Comparison of ENCODE assay signal across 11 cellular contexts in the genomic region with DNA sequence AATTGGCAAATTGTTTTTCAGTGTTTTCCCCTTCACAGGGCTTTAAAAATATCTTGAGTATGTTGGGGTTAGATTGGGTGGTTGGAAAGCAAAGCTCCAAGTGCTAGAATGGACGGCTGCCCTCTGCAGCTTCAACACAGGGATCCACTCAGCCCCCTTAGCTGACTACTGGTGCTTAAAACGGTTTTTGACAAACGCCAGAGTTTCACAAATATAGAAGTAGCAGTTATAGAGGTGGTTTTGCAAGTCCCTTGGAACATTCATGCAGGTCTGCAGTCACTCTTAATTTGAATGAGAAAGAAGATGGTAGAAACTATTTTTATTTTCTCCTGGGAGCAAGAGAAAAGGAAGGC.
DNase-seq lines count a peak whose midpoint lies in the region; ATAC-seq and TF ChIP-seq lines count a peak whose summit lies in the region.
"Had no signal": no experiment of that assay in that cellular context is flagged by ENCODE, and none has a peak within 500 bp of the region (broad histone marks: within the 10 kb centered on the region; RNA-seq: fewer than 3 reads in every experiment).

No MANE protein-coding gene starts in this region.

- H3K4me1 ChIP-seq in right atrium auricular region (peaks cover 0 to 80% of the 10 kb centered on the region in 2 donors), subcutaneous abdominal adipose tissue (ENCODE audit: control insufficient read depth in 5 of 5, insufficient read depth in 5 of 5, low read length in 5 of 5) (peaks cover 15 to 45% (median 33%) of the 10 kb centered on the region in 5 donors)

- no peaks in the 10 kb centered on the region for H3K9me3 Mint-ChIP-seq in activated CD4-positive, alpha-beta T cell treated with anti-CD3 and anti-CD28 coated beads for 36 hours (ENCODE audit: low read depth)
- no peaks in the 10 kb centered on the region for H3K9me3 Mint-ChIP-seq in activated CD4-positive, alpha-beta T cell treated with anti-CD3 and anti-CD28 coated beads, Interleukin-2, amount 10 ng/mL, durations not matched to agents 24 days and 14 days
- H3K9me3 Mint-ChIP-seq: activated T-helper 1 cell treated with anti-CD3 and anti-CD28 coated beads, Interleukin-12 subunit alpha, Interleukin-12 subunit beta, Interleukin-2, Interleukin-4 antibody, amounts not matched to agents 30 ng/mL and 10 ng/mL and 1 ng/mL, durations not matched to agents 14 hours and 24 hours and 36 hours had no signal

- no peak for DNase-seq in activated CD4-positive, alpha-beta T cell treated with anti-CD3 and anti-CD28 coated beads for 36 hours
- no peak for DNase-seq in activated CD4-positive, alpha-beta T cell treated with anti-CD3 and anti-CD28 coated beads, Interleukin-2, amount 10 ng/mL, durations not matched to agents 24 days and 14 days
- DNase-seq in right atrium auricular region (ENCODE audit: low spot score): no peak
- no peak for DNase-seq in activated T-cell treated with anti-CD3 and anti-CD28 coated beads for 4 hours
- DNase-seq: MM.1S; stimulated activated naive CD8-positive, alpha-beta T cell treated with anti-CD3 and anti-CD28 coated beads, Interleukin-15, Interleukin-2, amounts not matched to agents 100 U/mL and 50 U/mL, for 24 hours had no signal

- intact Hi-C loops in activated CD4-positive, alpha-beta T cell treated with anti-CD3 and anti-CD28 coated beads for 36 hours (cut with DNase I, micrococcal nuclease): loop anchor here in 1 of 2 experiments (10.0 kb wide), 1 partner anchor 268 kb away; no protein-coding TSS in a partner anchor
- intact Hi-C loops in activated CD4-positive, alpha-beta T cell treated with anti-CD3 and anti-CD28 coated beads, Interleukin-2, amount 10 ng/mL, durations not matched to agents 24 days and 14 days (cut with micrococcal nuclease): no loop called here

- no peaks in the 10 kb centered on the region for H3K27me3 ChIP-seq in right atrium auricular region
- no peaks in the 10 kb centered on the region for H3K27me3 ChIP-seq in subcutaneous abdominal adipose tissue (ENCODE audit: control insufficient read depth in 5 of 5, insufficient read depth in 4 of 5, low read length in 5 of 5)

- POLR2A ChIA-PET in activated CD4-positive, alpha-beta T cell treated with anti-CD3 and anti-CD28 coated beads for 36 hours (lab: Charles Lee): no interaction called here

- H3K27me3 Mint-ChIP-seq in activated CD4-positive, alpha-beta T cell treated with anti-CD3 and anti-CD28 coated beads for 36 hours: no peaks in the 10 kb centered on the region
- H3K27me3 Mint-ChIP-seq in activated CD4-positive, alpha-beta T cell treated with anti-CD3 and anti-CD28 coated beads, Interleukin-2, amount 10 ng/mL, durations not matched to agents 24 days and 14 days: no peaks in the 10 kb centered on the region

- H3K9ac ChIP-seq in subcutaneous abdominal adipose tissue (ENCODE audit: low read length in 5 of 5): no peak overlapping the region

- no peaks in the 10 kb centered on the region for H3K36me3 Mint-ChIP-seq in activated CD4-positive, alpha-beta T cell treated with anti-CD3 and anti-CD28 coated beads for 36 hours (ENCODE audit: low read depth)
- no peaks in the 10 kb centered on the region for H3K36me3 Mint-ChIP-seq in activated CD4-positive, alpha-beta T cell treated with anti-CD3 and anti-CD28 coated beads, Interleukin-2, amount 10 ng/mL, durations not matched to agents 24 days and 14 days (ENCODE audit: low read depth)

- ATAC-seq in activated CD4-positive, alpha-beta T cell treated with anti-CD3 and anti-CD28 coated beads for 36 hours: no peak
- ATAC-seq in HG03196 (IDR thresholded peaks at IDR 0.05; ENCODE audit: unreplicated experiment): no peak
- no peak for ATAC-seq in HG02642 (IDR thresholded peaks at IDR 0.05; ENCODE audit: poor library complexity, unreplicated experiment)

- H3K27ac ChIP-seq in VCaP: peak overlapping the region; percentile 90
- H3K27ac ChIP-seq in right atrium auricular region: peak overlapping the region; percentile 33 to 61
- peak overlapping the region; percentile 38 for H3K27ac ChIP-seq in subcutaneous abdominal adipose tissue (ENCODE audit: low read depth, low read length)

- TF ChIP-seq CTCF in VCaP (conservative IDR thresholded peaks at IDR 0.05) (no peak), right atrium auricular region (IDR thresholded peaks at IDR 0.05) (no peak)

- CTCF ChIA-PET in activated CD4-positive, alpha-beta T cell treated with anti-CD3 and anti-CD28 coated beads for 36 hours (lab: Charles Lee): interaction anchor here (0.8 kb wide), 1 partner anchor 11 kb away, joined by 3 read pairs; no protein-coding TSS in a partner anchor

- H3K4me1 Mint-ChIP-seq in activated CD4-positive, alpha-beta T cell treated with anti-CD3 and anti-CD28 coated beads for 36 hours: peaks cover 62% of the 10 kb centered on the region
- H3K4me1 Mint-ChIP-seq in activated CD4-positive, alpha-beta T cell treated with anti-CD3 and anti-CD28 coated beads, Interleukin-2, amount 10 ng/mL, durations not matched to agents 24 days and 14 days: peaks cover 27% of the 10 kb centered on the region

- H3K36me3 ChIP-seq in right atrium auricular region (no peaks in the 10 kb centered on the region), subcutaneous abdominal adipose tissue (ENCODE audit: control insufficient read depth in 5 of 5, insufficient read depth in 5 of 5, low read length in 5 of 5) (no peaks in the 10 kb centered on the region)

- H3K9me3 ChIP-seq in right atrium auricular region (no peaks in the 10 kb centered on the region), subcutaneous abdominal adipose tissue (ENCODE audit: control insufficient read depth in 5 of 5, low read length in 5 of 5) (no peaks in the 10 kb centered on the region)

- H3K27ac Mint-ChIP-seq in activated CD4-positive, alpha-beta T cell treated with anti-CD3 and anti-CD28 coated beads for 36 hours: peak overlapping the region; percentile 35
- no peak overlapping the region for H3K27ac Mint-ChIP-seq in activated CD4-positive, alpha-beta T cell treated with anti-CD3 and anti-CD28 coated beads, Interleukin-2, amount 10 ng/mL, durations not matched to agents 24 days and 14 days

- no peak overlapping the region for H3K4me3 Mint-ChIP-seq in activated CD4-positive, alpha-beta T cell treated with anti-CD3 and anti-CD28 coated beads for 36 hours
- no peak overlapping the region for H3K4me3 Mint-ChIP-seq in activated CD4-positive, alpha-beta T cell treated with anti-CD3 and anti-CD28 coated beads, Interleukin-2, amount 10 ng/mL, durations not matched to agents 24 days and 14 days
- H3K4me3 Mint-ChIP-seq: activated T-helper 1 cell treated with anti-CD3 and anti-CD28 coated beads, Interleukin-12 subunit alpha, Interleukin-12 subunit beta, Interleukin-2, Interleukin-4 antibody, amounts not matched to agents 30 ng/mL and 10 ng/mL and 1 ng/mL, durations not matched to agents 14 hours and 24 hours and 36 hours had no signal

- no peak overlapping the region for H3K4me3 ChIP-seq in right atrium auricular region
- peak overlapping the region in 1 of 5 donors; percentile 19 for H3K4me3 ChIP-seq in subcutaneous abdominal adipose tissue (ENCODE audit: low read depth in 1 of 5, low read length in 5 of 5)

Comparison
In these comparisons a context has a peak if more than half of its experiments do, and no peak if none do; other contexts are left out.
1. H3K27ac ChIP-seq: peak in every context shown above with its lines; median percentile 90 in VCaP; 47 in right atrium auricular region; 38 in subcutaneous abdominal adipose tissue.